8 cellular contexts compared by ENCODE assay signal in genomic region chr1:243118601-243119322, GRCh38.
DNase-seq lines count a peak whose midpoint lies in the region; ATAC-seq, FAIRE-seq and TF ChIP-seq lines count a peak whose summit lies in the region.
"Not testable (repeated sequence)": the region's sequence is repeated elsewhere in the genome, so short reads cannot be mapped to it uniquely, and the experiment has no call there.

No MANE protein-coding gene starts in this region.

- peaks cover 12% of the 10 kb centered on the region for H3K36me3 Mint-ChIP-seq in HFFc6 (ENCODE audit: low read depth)
- not testable (repeated sequence) for H3K36me3 Mint-ChIP-seq in activated CD4-positive, alpha-beta T cell treated with anti-CD3 and anti-CD28 coated beads, Interleukin-2, amount 10 ng/mL, durations not matched to agents 24 days and 14 days (ENCODE audit: low read depth); glutamatergic neuron (ENCODE audit: unreplicated experiment); type B pancreatic cell
- H3K36me3 Mint-ChIP-seq in chondrocyte (ENCODE audit: low read depth): peaks cover 14% of the 10 kb centered on the region

- BruUV-seq in PC-3 (replicated peaks; lab: Mats Ljungman, UMichigan): not testable (repeated sequence)

- not testable (repeated sequence) for TF ChIP-seq POLR2A in A549 (IDR thresholded peaks at IDR 0.05; ENCODE audit: low read length)

- H3K27me3 Mint-ChIP-seq in HFFc6 (ENCODE audit: insufficient read depth); activated CD4-positive, alpha-beta T cell treated with anti-CD3 and anti-CD28 coated beads, Interleukin-2, amount 10 ng/mL, durations not matched to agents 24 days and 14 days; chondrocyte (ENCODE audit: low read depth); glutamatergic neuron (ENCODE audit: unreplicated experiment); type B pancreatic cell: not testable (repeated sequence)

- H3K4me1 ChIP-seq in A549; PC-3 (ENCODE audit: insufficient read depth, low read length): not testable (repeated sequence)

- not testable (repeated sequence) for H3K9me2 ChIP-seq in PC-3 (replicated peaks; ENCODE audit: low read length)

- not testable (repeated sequence) for H3K4me3 Mint-ChIP-seq in HFFc6; activated CD4-positive, alpha-beta T cell treated with anti-CD3 and anti-CD28 coated beads, Interleukin-2, amount 10 ng/mL, durations not matched to agents 24 days and 14 days; chondrocyte (ENCODE audit: unreplicated experiment); glutamatergic neuron (ENCODE audit: unreplicated experiment); type B pancreatic cell

- H4K20me1 ChIP-seq in PC-3 (ENCODE audit: low read length): not testable (repeated sequence)

- H3K36me3 ChIP-seq in PC-3 (ENCODE audit: low read depth, low read length): not testable (repeated sequence)

- DNase-seq in A549 (ENCODE audit: low read depth in 1 of 2, low spot score in 1 of 2); HFFc6; PC-3; chondrocyte (ENCODE audit: low spot score); epithelial cell of proximal tubule (ENCODE audit: low read depth); glutamatergic neuron; type B pancreatic cell (ENCODE audit: extremely low spot score, unreplicated experiment): not testable (repeated sequence)
- DNase-seq in activated CD4-positive, alpha-beta T cell treated with anti-CD3 and anti-CD28 coated beads, Interleukin-2, amount 10 ng/mL, durations not matched to agents 24 days and 14 days: peak; percentile 28

- H3K4me2 ChIP-seq in A549; PC-3 (ENCODE audit: low read length): not testable (repeated sequence)

- H3K9me3 ChIP-seq in A549; PC-3 (ENCODE audit: low read length): not testable (repeated sequence)

- TF ChIP-seq RAD21 in A549 (conservative IDR thresholded peaks at IDR 0.05 in 1 of 2, IDR thresholded peaks at IDR 0.05 in 1 of 2): not testable (repeated sequence)

- H3K9ac ChIP-seq in PC-3 (ENCODE audit: low read length): not testable (repeated sequence)

- POLR2A ChIA-PET in A549 (lab: Yijun Ruan, JAX); PC-3 (lab: Charles Lee; ENCODE audit: unreplicated experiment): not testable (repeated sequence)

- H3K27ac Mint-ChIP-seq in HFFc6; activated CD4-positive, alpha-beta T cell treated with anti-CD3 and anti-CD28 coated beads, Interleukin-2, amount 10 ng/mL, durations not matched to agents 24 days and 14 days; chondrocyte (ENCODE audit: unreplicated experiment); glutamatergic neuron (ENCODE audit: unreplicated experiment); type B pancreatic cell: not testable (repeated sequence)

- not testable (repeated sequence) for TF ChIP-seq CTCF in A549 (IDR thresholded peaks at IDR 0.05); PC-3 (conservative IDR thresholded peaks at IDR 0.05; ENCODE audit: low read depth, low read length)
- TF ChIP-seq CTCF in HFFc6 (IDR thresholded peaks at IDR 0.05) (peak; percentile 50), chondrocyte (IDR thresholded peaks at IDR 0.05) (peak; percentile 22), epithelial cell of proximal tubule (conservative IDR thresholded peaks at IDR 0.05; ENCODE audit: low read depth, low read length) (peak; percentile 12), glutamatergic neuron (IDR thresholded peaks at IDR 0.05; ENCODE audit: partially characterized antibody, unreplicated experiment) (peak; percentile 26), type B pancreatic cell (conservative IDR thresholded peaks at IDR 0.05) (peak; percentile 38)

- not testable (repeated sequence) for H3K27me3 ChIP-seq in PC-3 (ENCODE audit: low read length)

- not testable (repeated sequence) for H3K79me2 ChIP-seq in PC-3 (ENCODE audit: low read length)

- H2AFZ ChIP-seq in PC-3 (ENCODE audit: low read length): not testable (repeated sequence)

- 92% methylated on average over 5 of the region's 5 CpGs for WGBS in A549 (ENCODE audit: missing lambda C conversion rate)

- intact Hi-C loops in PC-3 (cut with micrococcal nuclease); activated CD4-positive, alpha-beta T cell treated with anti-CD3 and anti-CD28 coated beads, Interleukin-2, amount 10 ng/mL, durations not matched to agents 24 days and 14 days (cut with micrococcal nuclease): not testable (repeated sequence)

- H3K4me3 ChIP-seq in A549; PC-3 (ENCODE audit: low read length); epithelial cell of proximal tubule (ENCODE audit: low read depth, low read length): not testable (repeated sequence)

- FAIRE-seq in A549 (lab: Jason Lieb, UNC): not testable (repeated sequence)

- peak; percentile 60 to 61; a peak in 3 of 6 replicates for ATAC-seq in A549
- ATAC-seq in PC-3: peak; percentile 20

- H3K27ac ChIP-seq in A549; PC-3 (ENCODE audit: low read length): not testable (repeated sequence)

- H3K4me1 Mint-ChIP-seq in HFFc6 (ENCODE audit: low read depth); activated CD4-positive, alpha-beta T cell treated with anti-CD3 and anti-CD28 coated beads, Interleukin-2, amount 10 ng/mL, durations not matched to agents 24 days and 14 days; glutamatergic neuron (ENCODE audit: low read depth, unreplicated experiment): not testable (repeated sequence)
- H3K4me1 Mint-ChIP-seq in chondrocyte (ENCODE audit: low read depth): peaks cover 18% of the 10 kb centered on the region
- peaks cover 11% of the 10 kb centered on the region for H3K4me1 Mint-ChIP-seq in type B pancreatic cell (ENCODE audit: unreplicated experiment)

- not testable (repeated sequence) for H3K9me3 Mint-ChIP-seq in HFFc6; activated CD4-positive, alpha-beta T cell treated with anti-CD3 and anti-CD28 coated beads, Interleukin-2, amount 10 ng/mL, durations not matched to agents 24 days and 14 days; chondrocyte (ENCODE audit: low read depth); glutamatergic neuron (ENCODE audit: unreplicated experiment); type B pancreatic cell

- not testable (repeated sequence) for H3F3A ChIP-seq in PC-3 (ENCODE audit: low read length, unreplicated experiment)

- not testable (repeated sequence) for TF ChIP-seq EP300 in A549 (IDR thresholded peaks at IDR 0.05)

- CTCF ChIA-PET in A549 (lab: Yijun Ruan, JAX); PC-3 (lab: Charles Lee): not testable (repeated sequence)

TF ChIP-seq in A549, 52 proteins besides CTCF, POLR2A, EP300 and RAD21:
- TF ChIP-seq MAFK (IDR thresholded peaks at IDR 0.05; ENCODE audit: partially characterized antibody): peak; percentile 68
